ENCODE assay signal across 1 cellular context in the genomic region with DNA sequence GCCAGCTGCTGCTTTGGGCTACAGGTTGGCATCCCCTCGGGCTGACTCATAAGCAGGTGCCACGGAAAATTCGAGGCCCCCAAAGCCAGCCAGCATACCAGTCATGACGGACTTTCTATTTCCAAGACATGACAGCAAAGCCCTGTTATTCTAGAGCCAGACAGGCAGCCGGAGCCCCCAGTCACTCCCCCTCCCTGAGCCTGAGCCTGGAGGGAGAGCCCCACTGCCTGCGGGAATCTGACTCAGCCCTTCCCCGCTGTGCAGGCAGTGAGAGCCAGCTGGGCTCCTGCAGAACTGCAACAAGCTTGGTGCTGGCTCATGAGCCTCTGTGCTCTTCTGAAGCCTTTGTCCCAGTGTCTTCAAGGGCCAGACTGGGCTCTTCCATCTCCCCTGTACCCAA.
TF ChIP-seq lines count a peak whose summit lies in the region.

No MANE protein-coding gene starts in this region.

TF ChIP-seq in HepG2, 621 proteins besides CTCF, POLR2A, EP300 and RAD21:
- TF ChIP-seq, protein P1, sequence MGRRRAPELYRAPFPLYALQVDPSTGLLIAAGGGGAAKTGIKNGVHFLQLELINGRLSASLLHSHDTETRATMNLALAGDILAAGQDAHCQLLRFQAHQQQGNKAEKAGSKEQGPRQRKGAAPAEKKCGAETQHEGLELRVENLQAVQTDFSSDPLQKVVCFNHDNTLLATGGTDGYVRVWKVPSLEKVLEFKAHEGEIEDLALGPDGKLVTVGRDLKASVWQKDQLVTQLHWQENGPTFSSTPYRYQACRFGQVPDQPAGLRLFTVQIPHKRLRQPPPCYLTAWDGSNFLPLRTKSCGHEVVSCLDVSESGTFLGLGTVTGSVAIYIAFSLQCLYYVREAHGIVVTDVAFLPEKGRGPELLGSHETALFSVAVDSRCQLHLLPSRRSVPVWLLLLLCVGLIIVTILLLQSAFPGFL (CRISPR knock-in tag; IDR thresholded peaks at IDR 0.05), result no peak
- TF ChIP-seq ZSCAN29 (CRISPR knock-in tag; conservative IDR thresholded peaks at IDR 0.05), result no peak
- TF ChIP-seq ZNF75D (CRISPR knock-in tag; IDR thresholded peaks at IDR 0.05; ENCODE audit: borderline replicate concordance), result no peak
- TF ChIP-seq, protein P2, sequence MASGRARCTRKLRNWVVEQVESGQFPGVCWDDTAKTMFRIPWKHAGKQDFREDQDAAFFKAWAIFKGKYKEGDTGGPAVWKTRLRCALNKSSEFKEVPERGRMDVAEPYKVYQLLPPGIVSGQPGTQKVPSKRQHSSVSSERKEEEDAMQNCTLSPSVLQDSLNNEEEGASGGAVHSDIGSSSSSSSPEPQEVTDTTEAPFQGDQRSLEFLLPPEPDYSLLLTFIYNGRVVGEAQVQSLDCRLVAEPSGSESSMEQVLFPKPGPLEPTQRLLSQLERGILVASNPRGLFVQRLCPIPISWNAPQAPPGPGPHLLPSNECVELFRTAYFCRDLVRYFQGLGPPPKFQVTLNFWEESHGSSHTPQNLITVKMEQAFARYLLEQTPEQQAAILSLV (CRISPR knock-in tag; IDR thresholded peaks at IDR 0.05; ENCODE audit: borderline replicate concordance), result no peak
- no peak for TF ChIP-seq ELF3 (CRISPR knock-in tag; IDR thresholded peaks at IDR 0.05)
- TF ChIP-seq, protein P3, sequence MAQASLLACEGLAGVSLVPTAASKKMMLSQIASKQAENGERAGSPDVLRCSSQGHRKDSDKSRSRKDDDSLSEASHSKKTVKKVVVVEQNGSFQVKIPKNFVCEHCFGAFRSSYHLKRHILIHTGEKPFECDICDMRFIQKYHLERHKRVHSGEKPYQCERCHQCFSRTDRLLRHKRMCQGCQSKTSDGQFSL (CRISPR knock-in tag; IDR thresholded peaks at IDR 0.05), result no peak
- no peak for TF ChIP-seq ZNF678 (CRISPR knock-in tag; IDR thresholded peaks at IDR 0.05)
- no peak for TF ChIP-seq CBX2 (IDR thresholded peaks at IDR 0.05; ENCODE audit: low read depth, low read length)
- no peak for TF ChIP-seq CBX2 (CRISPR knock-in tag; IDR thresholded peaks at IDR 0.05; ENCODE audit: low read depth)
- TF ChIP-seq ZSCAN31 (CRISPR knock-in tag; IDR thresholded peaks at IDR 0.05; ENCODE audit: low read depth), result no peak
- TF ChIP-seq, protein P4, sequence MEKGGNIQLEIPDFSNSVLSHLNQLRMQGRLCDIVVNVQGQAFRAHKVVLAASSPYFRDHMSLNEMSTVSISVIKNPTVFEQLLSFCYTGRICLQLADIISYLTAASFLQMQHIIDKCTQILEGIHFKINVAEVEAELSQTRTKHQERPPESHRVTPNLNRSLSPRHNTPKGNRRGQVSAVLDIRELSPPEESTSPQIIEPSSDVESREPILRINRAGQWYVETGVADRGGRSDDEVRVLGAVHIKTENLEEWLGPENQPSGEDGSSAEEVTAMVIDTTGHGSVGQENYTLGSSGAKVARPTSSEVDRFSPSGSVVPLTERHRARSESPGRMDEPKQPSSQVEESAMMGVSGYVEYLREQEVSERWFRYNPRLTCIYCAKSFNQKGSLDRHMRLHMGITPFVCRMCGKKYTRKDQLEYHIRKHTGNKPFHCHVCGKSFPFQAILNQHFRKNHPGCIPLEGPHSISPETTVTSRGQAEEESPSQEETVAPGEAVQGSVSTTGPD (CRISPR knock-in tag; IDR thresholded peaks at IDR 0.05), result no peak
- TF ChIP-seq GTF2F1 (IDR thresholded peaks at IDR 0.05; ENCODE audit: low read length), result no peak
- TF ChIP-seq ZNF883 (CRISPR knock-in tag; IDR thresholded peaks at IDR 0.05; ENCODE audit: not compliant biosample characterization), result no peak
- TF ChIP-seq, protein P5, sequence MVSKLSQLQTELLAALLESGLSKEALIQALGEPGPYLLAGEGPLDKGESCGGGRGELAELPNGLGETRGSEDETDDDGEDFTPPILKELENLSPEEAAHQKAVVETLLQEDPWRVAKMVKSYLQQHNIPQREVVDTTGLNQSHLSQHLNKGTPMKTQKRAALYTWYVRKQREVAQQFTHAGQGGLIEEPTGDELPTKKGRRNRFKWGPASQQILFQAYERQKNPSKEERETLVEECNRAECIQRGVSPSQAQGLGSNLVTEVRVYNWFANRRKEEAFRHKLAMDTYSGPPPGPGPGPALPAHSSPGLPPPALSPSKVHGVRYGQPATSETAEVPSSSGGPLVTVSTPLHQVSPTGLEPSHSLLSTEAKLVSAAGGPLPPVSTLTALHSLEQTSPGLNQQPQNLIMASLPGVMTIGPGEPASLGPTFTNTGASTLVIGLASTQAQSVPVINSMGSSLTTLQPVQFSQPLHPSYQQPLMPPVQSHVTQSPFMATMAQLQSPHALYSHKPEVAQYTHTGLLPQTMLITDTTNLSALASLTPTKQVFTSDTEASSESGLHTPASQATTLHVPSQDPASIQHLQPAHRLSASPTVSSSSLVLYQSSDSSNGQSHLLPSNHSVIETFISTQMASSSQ (IDR thresholded peaks at IDR 0.05; ENCODE audit: low read depth), result no peak
- TF ChIP-seq, protein P5 (CRISPR knock-in tag; IDR thresholded peaks at IDR 0.05; ENCODE audit: borderline replicate concordance), result no peak
- no peak for TF ChIP-seq MYNN (CRISPR knock-in tag; IDR thresholded peaks at IDR 0.05; ENCODE audit: low read depth)
- TF ChIP-seq ISL2 (CRISPR knock-in tag; IDR thresholded peaks at IDR 0.05), result no peak
- no peak for TF ChIP-seq EHMT2 (IDR thresholded peaks at IDR 0.05; ENCODE audit: borderline replicate concordance, low read depth, low read length)
- no peak for TF ChIP-seq DNMT3B (CRISPR knock-in tag; conservative IDR thresholded peaks at IDR 0.05)
- TF ChIP-seq ZNF17 (CRISPR knock-in tag; IDR thresholded peaks at IDR 0.05), result no peak
TF ChIP-seq in HepG2: peak in this region for 0.
